In the genomic region with DNA sequence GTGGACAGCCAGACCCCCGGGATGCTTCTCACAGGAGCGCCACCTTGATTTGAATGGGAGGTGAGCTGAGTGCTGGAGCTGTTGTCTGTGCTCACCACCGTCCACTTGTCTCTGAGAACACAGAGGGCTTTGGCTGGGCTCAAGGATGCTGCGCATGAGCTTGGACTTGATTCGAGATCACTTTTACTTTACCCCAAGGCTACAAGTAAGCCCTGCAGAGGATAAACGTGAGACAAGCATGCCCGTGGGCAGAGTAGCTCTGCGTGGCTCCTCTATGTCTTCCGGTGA, we compare ENCODE assay signal across 1 cellular context.
TF ChIP-seq lines count a peak whose summit lies in the region.

No MANE protein-coding gene starts in this region.

TF ChIP-seq in H1, 55 proteins besides CTCF, POLR2A, EP300 and RAD21 (continued from another document):
- no peak for TF ChIP-seq HDAC6 (IDR thresholded peaks at IDR 0.05; ENCODE audit: low read depth, low read length)
- TF ChIP-seq GTF2F1 (IDR thresholded peaks at IDR 0.05; ENCODE audit: borderline replicate concordance, low read depth, low read length), result no peak
- no peak for TF ChIP-seq RXRA (IDR thresholded peaks at IDR 0.05; ENCODE audit: insufficient read depth, low read depth, low read length)
- no peak for TF ChIP-seq SP2 (IDR thresholded peaks at IDR 0.05; ENCODE audit: low read length)
- no peak for TF ChIP-seq PHF8 (conservative IDR thresholded peaks at IDR 0.05; ENCODE audit: low read depth, low read length)
